ENCODE assay signal across 16 cellular contexts in the genomic region with DNA sequence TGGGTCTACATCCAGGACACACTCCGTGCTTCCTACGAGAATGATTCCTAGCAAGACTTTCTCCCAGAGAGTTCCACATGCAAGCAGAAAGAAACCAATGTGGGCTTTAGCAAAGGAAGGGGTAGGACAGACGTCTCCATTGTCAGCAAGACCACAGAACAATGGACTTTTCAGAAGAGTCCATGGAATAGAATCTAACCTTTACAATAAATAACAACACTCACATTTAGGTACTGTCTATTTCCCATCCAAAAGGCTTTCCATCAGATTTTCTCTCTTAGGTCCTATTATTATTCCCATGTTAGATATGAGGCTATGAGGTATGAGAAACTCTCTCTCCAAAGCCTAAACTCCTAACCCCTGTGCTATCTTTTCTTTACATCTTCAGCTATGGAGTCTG.
DNase-seq lines count a peak whose midpoint lies in the region; ATAC-seq and TF ChIP-seq lines count a peak whose summit lies in the region.
"Had no signal": no experiment of that assay in that cellular context is flagged by ENCODE, and none has a peak within 500 bp of the region (broad histone marks: within the 10 kb centered on the region; RNA-seq: fewer than 3 reads in every experiment).

No MANE protein-coding gene starts in this region.

- no peak overlapping the region; the same call in 1 of the 2 replicates for H3K4me3 ChIP-seq in HUES48 (ENCODE audit: low read depth, low read length)
- H3K4me3 ChIP-seq in upper lobe of left lung = no peak overlapping the region
- H3K4me3 ChIP-seq in MG63 = no peak overlapping the region
- H3K4me3 ChIP-seq: A549, GM23248, PC-9 had no signal

- TF ChIP-seq POLR2A in erythroblast (IDR thresholded peaks at IDR 0.05; ENCODE audit: low read length) (no peak), upper lobe of left lung (IDR thresholded peaks at IDR 0.05) (no peak)

- ATAC-seq in upper lobe of left lung (ENCODE audit: low FRiP score in 2 of 2) = no peak
- ATAC-seq: A549 had no signal

- H3K36me3 ChIP-seq in HUES48 (ENCODE audit: control insufficient read depth, insufficient read depth, low read length) = no peaks in the 10 kb centered on the region
- H3K36me3 ChIP-seq in upper lobe of left lung = no peaks in the 10 kb centered on the region
- H3K36me3 ChIP-seq in MG63 = no peaks in the 10 kb centered on the region

- WGBS in upper lobe of left lung, 2 donors = 65 to 67% methylated on average over 3 of the region's 3 CpGs

- no peak for TF ChIP-seq CTCF in upper lobe of left lung (IDR thresholded peaks at IDR 0.05)

- H3K9ac ChIP-seq in HUES48 (ENCODE audit: low read depth, low read length) = no peak overlapping the region
- H3K9ac ChIP-seq: GM23248 had no signal

- no peak for TF ChIP-seq EP300 in upper lobe of left lung (IDR thresholded peaks at IDR 0.05)

- H3K4me1 ChIP-seq in HUES48 (ENCODE audit: control insufficient read depth, insufficient read depth, low read length) (peaks cover 59% of the 10 kb centered on the region), upper lobe of left lung (no peaks in the 10 kb centered on the region)
- H3K4me1 ChIP-seq: A549 had no signal

- H3K27me3 ChIP-seq in HUES48 (ENCODE audit: control insufficient read depth, insufficient read depth, low read length) = no peaks in the 10 kb centered on the region
- H3K27me3 ChIP-seq in upper lobe of left lung = no peaks in the 10 kb centered on the region
- H3K27me3 ChIP-seq in MG63 = no peaks in the 10 kb centered on the region

- H3K27ac ChIP-seq in HUES48 (ENCODE audit: low read depth, low read length) (peak overlapping the region; percentile 85), caudate nucleus (ENCODE audit: low read depth, low read length) (peak overlapping the region; percentile 75), substantia nigra (ENCODE audit: low read depth, low read length, poor library complexity, severe bottlenecking) (peak overlapping the region; percentile 37), upper lobe of left lung (no peak overlapping the region)
- H3K27ac ChIP-seq: A549, GM23248, PC-9 had no signal

- H3K9me3 ChIP-seq in HUES48 (ENCODE audit: control insufficient read depth, insufficient read depth, low read length) (no peaks in the 10 kb centered on the region), upper lobe of left lung (no peaks in the 10 kb centered on the region), MG63 (no peaks in the 10 kb centered on the region)
- H3K9me3 ChIP-seq: A549 had no signal

- DNase-seq in caudate nucleus (lab: John Stamatoyannopoulos, UW) (no peak), medulla oblongata (ENCODE audit: extremely low spot score) (peak; percentile 64), substantia nigra (lab: John Stamatoyannopoulos, UW) (no peak), erythroblast (lab: John Stamatoyannopoulos, UW) (no peak), upper lobe of left lung (no peak), MG63 (no peak)
- DNase-seq: C1 segment of cervical spinal cord, GDM1, GM23248, KG1, NCI-H146, NCI-H2081, NCI-H510A, PC-9 had no signal

Comparison
In these comparisons a context has a peak if more than half of its experiments do, and no peak if none do; other contexts are left out.
1. H3K27ac ChIP-seq: peak in HUES48 (single experiment), caudate nucleus (single experiment) and substantia nigra (single experiment); none in upper lobe of left lung (0 of 4).